In genomic region chr20:19566226-19566960, GRCh38 we compare ENCODE assay signal across 1 cellular context.
A peak's percentile ranks its signal among the peaks of the same experiment; 100 is the strongest.
TF ChIP-seq lines count a peak whose summit lies in the region.

No MANE protein-coding gene starts in this region.

TF ChIP-seq in HEK293, 187 proteins besides CTCF, POLR2A, EP300 and RAD21 (continued from another document):
- TF ChIP-seq, protein P1, sequence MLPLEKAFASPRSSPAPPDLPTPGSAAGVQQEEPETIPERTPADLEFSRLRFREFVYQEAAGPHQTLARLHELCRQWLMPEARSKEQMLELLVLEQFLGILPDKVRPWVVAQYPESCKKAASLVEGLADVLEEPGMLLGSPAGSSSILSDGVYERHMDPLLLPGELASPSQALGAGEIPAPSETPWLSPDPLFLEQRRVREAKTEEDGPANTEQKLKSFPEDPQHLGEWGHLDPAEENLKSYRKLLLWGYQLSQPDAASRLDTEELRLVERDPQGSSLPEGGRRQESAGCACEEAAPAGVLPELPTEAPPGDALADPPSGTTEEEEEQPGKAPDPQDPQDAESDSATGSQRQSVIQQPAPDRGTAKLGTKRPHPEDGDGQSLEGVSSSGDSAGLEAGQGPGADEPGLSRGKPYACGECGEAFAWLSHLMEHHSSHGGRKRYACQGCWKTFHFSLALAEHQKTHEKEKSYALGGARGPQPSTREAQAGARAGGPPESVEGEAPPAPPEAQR (tag by site-specific recombination; IDR thresholded peaks at IDR 0.05) = no peak
- TF ChIP-seq EGR2 (tag by site-specific recombination; IDR thresholded peaks at IDR 0.05; ENCODE audit: low read depth) = peak; percentile 19; the same call in 1 of the 2 replicates
- no peak for TF ChIP-seq ZNF585B (tag by site-specific recombination; IDR thresholded peaks at IDR 0.05)
